Comparison of ENCODE assay signal across 28 cellular contexts in the genomic region with DNA sequence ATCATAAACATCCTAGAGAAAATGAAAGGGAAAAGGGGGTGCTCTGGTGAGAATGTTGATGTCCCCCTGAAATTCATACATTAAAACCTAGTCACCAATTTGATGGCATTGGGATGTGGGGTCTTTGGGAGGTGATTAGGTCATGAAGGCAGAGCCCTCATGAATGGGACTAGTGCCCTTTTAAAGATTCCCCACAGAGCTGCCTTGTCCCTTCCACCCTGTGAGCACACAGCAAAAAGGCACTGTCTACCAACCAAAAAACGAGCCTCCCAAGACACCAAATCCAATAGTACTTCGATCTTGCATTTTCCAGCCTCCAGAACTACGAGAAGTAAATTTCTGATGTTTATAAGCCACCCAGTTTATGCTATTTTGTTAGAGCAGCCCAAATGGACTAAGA. TPM values are rescaled to one million over a fixed set of nuclear protein-coding genes. Genes with fewer than 3 reads are reported as not detected.
DNase-seq lines count a peak whose midpoint lies in the region; ATAC-seq, FAIRE-seq and TF ChIP-seq lines count a peak whose summit lies in the region.
"Had no signal": no experiment of that assay in that cellular context is flagged by ENCODE, and none has a peak within 500 bp of the region (broad histone marks: within the 10 kb centered on the region; RNA-seq: fewer than 3 reads in every experiment).

No MANE protein-coding gene starts in this region.

- no peak for FAIRE-seq in GM12878 (lab: Jason Lieb, UNC)

- H3K4me3 Mint-ChIP-seq in IgD-negative memory B cell (peak overlapping the region in 2 of 4 donors; percentile 85 to 91), nephron (no peak overlapping the region)
- H3K4me3 Mint-ChIP-seq: activated CD4-positive, alpha-beta memory T cell treated with anti-CD3 and anti-CD28 coated beads for 36 hours; activated T-cell treated with anti-CD3 and anti-CD28 coated beads, Interleukin-2, amount 50 U/mL, for 72 hours; CD4-positive, CD25-positive, alpha-beta regulatory T cell; HFFc6; neural crest cell; T-helper 1 cell treated with Interleukin-12 subunit alpha and Interleukin-12 subunit beta and Interleukin-4 antibody, amounts not matched to agents 30 μg/mL and 1 μg/mL, for 36 hours had no signal

- TF ChIP-seq POLR2A in GM12878 (IDR thresholded peaks at IDR 0.05; ENCODE audit: low read depth, low read length) = no peak

- H3K27me3 ChIP-seq in GM12878 (replicated peaks in 1 of 2; ENCODE audit: control insufficient read depth in 2 of 2, insufficient read depth in 2 of 2, low read length in 1 of 2) (no peaks in the 10 kb centered on the region), A673 (replicated peaks; ENCODE audit: insufficient read depth, low read depth, low read length, poor library complexity) (no peaks in the 10 kb centered on the region), BE2C (no peaks in the 10 kb centered on the region)
- H3K27me3 ChIP-seq: gastroesophageal sphincter, hepatocyte, spleen, tibial nerve had no signal

- ATAC-seq in GM12878 = peak; percentile 15; the same call in 1 of the 3 replicates
- ATAC-seq: activated T-cell treated with anti-CD3 and anti-CD28 coated beads, Interleukin-2, amount 50 U/mL, for 72 hours; gastroesophageal sphincter; SK-N-SH treated with all-trans-retinoic acid at 6 μM for 48 hours had no signal

- H3K9ac ChIP-seq in GM12878 (ENCODE audit: control insufficient read depth, insufficient read depth, low read length) = no peak overlapping the region; the same call in 1 of the 2 replicates

- DNase-seq in GM12878 (ENCODE audit: low read depth, low spot score) (no peak), A673 (ENCODE audit: low spot score) (no peak), globus pallidus (ENCODE audit: low spot score) (no peak), BE2C (no peak)
- no peak for DNase-seq in stimulated activated naive CD4-positive, alpha-beta T cell treated with Interleukin-2 at 50 U/mL for 16 hours (lab: John Stamatoyannopoulos, UW)
- DNase-seq: activated CD4-positive, alpha-beta memory T cell treated with anti-CD3 and anti-CD28 coated beads for 36 hours; activated CD4-positive, CD25-positive, alpha-beta regulatory T cell treated with anti-CD3 and anti-CD28 coated beads, Interleukin-2, amount 50 U/mL, for 72 hours; activated T-cell treated with anti-CD3 and anti-CD28 coated beads, Interleukin-2, amount 50 U/mL, for 72 hours; Calu3; CD4-positive, CD25-positive, alpha-beta regulatory T cell; DMS79 treated with DMSO at 0.1 percent for 48 hours; GF-D8; HFFc6; NCI-H1417 treated with DMSO at 0.1 percent for 48 hours; NCI-H2029 treated with DMSO at 0.1 percent for 48 hours; NCI-H524 treated with DMSO at 0.1 percent for 48 hours; right cardiac atrium; spleen; stimulated activated CD4-positive, alpha-beta T cell treated with anti-CD3 and anti-CD28 coated beads, Interleukin-2, amount 100 ng/mL, for 24 hours had no signal

- H3K36me3 Mint-ChIP-seq in IgD-negative memory B cell (peaks cover 8% of the 10 kb centered on the region), nephron (ENCODE audit: low read depth) (no peaks in the 10 kb centered on the region)

- peaks cover 38% of the 10 kb centered on the region for H3K4me1 ChIP-seq in GM12878 (ENCODE audit: control insufficient read depth, insufficient read depth, low read length)
- peaks cover 25% of the 10 kb centered on the region for H3K4me1 ChIP-seq in A673 (ENCODE audit: insufficient read depth, low read length, poor library complexity, severe bottlenecking)
- H3K4me1 ChIP-seq in BE2C = peaks cover 23% of the 10 kb centered on the region
- H3K4me1 ChIP-seq: gastroesophageal sphincter, tibial nerve had no signal

- WGBS in GM12878 (ENCODE audit: insufficient coverage, insufficient replicate concordance, low lambda C conversion rate, missing lambda C conversion rate) = 35% methylated on average over 3 of the region's 3 CpGs

- H3K27me3 Mint-ChIP-seq in IgD-negative memory B cell (no peaks in the 10 kb centered on the region), nephron (ENCODE audit: low read depth) (no peaks in the 10 kb centered on the region)
- H3K27me3 Mint-ChIP-seq: activated CD4-positive, alpha-beta memory T cell treated with anti-CD3 and anti-CD28 coated beads for 36 hours; CD4-positive, CD25-positive, alpha-beta regulatory T cell had no signal

- BruUV-seq in GM12878 (replicated peaks; lab: Mats Ljungman, UMichigan) (no TSS peak), A673 (replicated peaks; lab: Mats Ljungman, UMichigan) (no TSS peak)

- SMC1A ChIA-PET in GM12878 (lab: Charles Lee; ENCODE audit: uncharacterized antibody, unreplicated experiment) = interaction anchor here (0.8 to 5.6 kb wide), 8 partner anchors 11 to 40 kb away, joined by 3 to 27 read pairs (median 5); no protein-coding TSS in a partner anchor

- TF ChIP-seq CTCF in GM12878 (IDR thresholded peaks at IDR 0.05 in 2 of 3, conservative IDR thresholded peaks at IDR 0.05 in 1 of 3; ENCODE audit: control insufficient read depth in 2 of 3, extremely low read depth in 1 of 3, insufficient read depth in 1 of 3, low read depth in 3 of 3, low read length in 3 of 3) = no peak
- TF ChIP-seq CTCF in nephron (IDR thresholded peaks at IDR 0.05; ENCODE audit: unreplicated experiment in 3 of 3) = no peak
- no peak for TF ChIP-seq CTCF in A673 (conservative IDR thresholded peaks at IDR 0.05; ENCODE audit: low read depth, low read length)
- no peak for TF ChIP-seq CTCF in BE2C (IDR thresholded peaks at IDR 0.05; ENCODE audit: low read depth, low read length)

- intact Hi-C loops in GM12878 (cut with micrococcal nuclease; ENCODE audit: unreplicated experiment) = no loop called here
- intact Hi-C loops in A673 (cut with micrococcal nuclease; ENCODE audit: unreplicated experiment) = no loop called here

- H3K9me3 Mint-ChIP-seq in IgD-negative memory B cell = peaks cover 0 to 3% (median 2%) of the 10 kb centered on the region in 3 donors
- no peaks in the 10 kb centered on the region for H3K9me3 Mint-ChIP-seq in nephron
- H3K9me3 Mint-ChIP-seq: HFFc6, neural crest cell had no signal

- POLR2A ChIA-PET in GM12878 (lab: Charles Lee) = interaction anchor here (0.8 to 1.1 kb wide), 3 partner anchors 9 to 21 kb away, joined by 3 to 4 read pairs (median 3); no protein-coding TSS in a partner anchor
- POLR2A ChIA-PET in A673 (lab: Charles Lee; ENCODE audit: low non-redundant PET) = no interaction called here

- TF ChIP-seq RAD21 in GM12878 (IDR thresholded peaks at IDR 0.05; ENCODE audit: insufficient read depth, low read depth, low read length) = no peak

- no peak overlapping the region; the same call in 1 of the 2 replicates for H3K4me3 ChIP-seq in GM12878
- no peak overlapping the region for H3K4me3 ChIP-seq in A673 (ENCODE audit: low read depth, low read length, poor library complexity, severe bottlenecking)
- H3K4me3 ChIP-seq in BE2C (ENCODE audit: low read depth, low read length) = no peak overlapping the region
- H3K4me3 ChIP-seq: gastroesophageal sphincter, hepatocyte, lung, spleen, tibial nerve had no signal

- in situ Hi-C loops in GM12878 (cut with MboI) = no loop called here

- H3K4me2 ChIP-seq in GM12878 (ENCODE audit: control insufficient read depth, insufficient read depth) = peak overlapping the region; percentile 76; the same call in 1 of the 2 replicates
- H3K4me2 ChIP-seq: hepatocyte had no signal

- peaks cover 68% of the 10 kb centered on the region for H3K79me2 ChIP-seq in GM12878 (ENCODE audit: control insufficient read depth, insufficient read depth, low read length)

- H3K27ac ChIP-seq in GM12878 (ENCODE audit: control insufficient read depth, insufficient read depth) (peak overlapping the region; percentile 16; the same call in 1 of the 2 replicates), A673 (ENCODE audit: low read depth, low read length, poor library complexity, severe bottlenecking) (no peak overlapping the region)
- H3K27ac ChIP-seq: gastroesophageal sphincter, hepatocyte, spleen, tibial nerve had no signal

- TF ChIP-seq EP300 in GM12878 (IDR thresholded peaks at IDR 0.05; ENCODE audit: borderline replicate concordance in 1 of 2, control insufficient read depth in 1 of 2, low read depth in 2 of 2, low read length in 2 of 2) = no peak

- H3K27ac Mint-ChIP-seq in IgD-negative memory B cell (peak overlapping the region in 2 of 3 donors; percentile 14 to 27), nephron (peak overlapping the region; percentile 33 to 82 (median 46))
- H3K27ac Mint-ChIP-seq: activated CD4-positive, alpha-beta memory T cell treated with anti-CD3 and anti-CD28 coated beads for 36 hours; activated T-cell treated with anti-CD3 and anti-CD28 coated beads, Interleukin-2, amount 50 U/mL, for 72 hours; HFFc6; T-helper 1 cell treated with Interleukin-12 subunit alpha and Interleukin-12 subunit beta and Interleukin-4 antibody, amounts not matched to agents 30 μg/mL and 1 μg/mL, for 36 hours had no signal

- RAD21 ChIA-PET in GM12878 (lab: Charles Lee; ENCODE audit: unreplicated experiment) = interaction anchor here (1.0 to 1.9 kb wide), 2 partner anchors 32 to 36 kb away, joined by 3 to 5 read pairs; no protein-coding TSS in a partner anchor

- no peak overlapping the region for H2AFZ ChIP-seq in GM12878 (ENCODE audit: control insufficient read depth, low read depth, low read length)
- H2AFZ ChIP-seq: hepatocyte had no signal

- H3K4me1 Mint-ChIP-seq in IgD-negative memory B cell = peaks cover 44 to 73% (median 50%) of the 10 kb centered on the region in 3 donors
- H3K4me1 Mint-ChIP-seq in nephron = peaks cover 6% of the 10 kb centered on the region

- CTCF ChIA-PET in GM12878 (lab: Yijun Ruan, JAX) = interaction anchor here (1.0 to 2.0 kb wide), 4 partner anchors 15 to 166 kb away, joined by 3 to 7 read pairs (median 5); no protein-coding TSS in a partner anchor
- CTCF ChIA-PET in A673 (lab: Charles Lee) = no interaction called here

- no peaks in the 10 kb centered on the region for H4K20me1 ChIP-seq in GM12878 (ENCODE audit: control insufficient read depth, insufficient read depth)

- H3K9me3 ChIP-seq in GM12878 (replicated peaks; ENCODE audit: control insufficient read depth, insufficient read depth, low read length) (no peaks in the 10 kb centered on the region; the same call in 1 of the 3 replicates), A673 (ENCODE audit: low read depth, low read length, poor library complexity, severe bottlenecking) (no peaks in the 10 kb centered on the region), BE2C (no peaks in the 10 kb centered on the region)
- H3K9me3 ChIP-seq: gastroesophageal sphincter, spleen, tibial nerve had no signal

- H3K36me3 ChIP-seq in GM12878 (ENCODE audit: control insufficient read depth in 2 of 2, insufficient read depth in 2 of 2, low read length in 1 of 2) (no peaks in the 10 kb centered on the region; a peak in 2 of 4 replicates), A673 (ENCODE audit: insufficient read depth, low read length, poor library complexity, severe bottlenecking) (no peaks in the 10 kb centered on the region), BE2C (peaks cover 4% of the 10 kb centered on the region; the same call in 1 of the 2 replicates)
- H3K36me3 ChIP-seq: gastroesophageal sphincter, tibial nerve had no signal

RNA-seq across cellular contexts. Expression of a gene that starts 47.6 kb away (rescaled TPM):
- 13.0 TPM for polyA plus RNA-seq in IgD-negative memory B cell
- 60.2 and 64.2 TPM in 2 replicates for total RNA-seq in GM12878 (2013; cell fraction: nucleolus; rRNA removed)
- total RNA-seq in GM12878 (2014; rRNA removed) = 26.3 and 29.3 TPM in 2 replicates
- 27.8 and 28.2 TPM in 2 replicates for total RNA-seq in GM12878 (2014; rRNA removed; fragmentation: Illumina TruSeq; extraction: Trizol)
- 34.0 and 46.6 TPM in 2 replicates for total RNA-seq in GM12878 (2021)
- 8.9 TPM for polyA plus RNA-seq in GM12878 (2011; ENCODE audit: low read depth)
- 26.1 and 28.0 TPM in 2 replicates for polyA plus RNA-seq in GM12878 (2011; rRNA removed)
- polyA plus RNA-seq in GM12878 (2011; cell fraction: cytosol; rRNA removed) = 14.5 and 15.8 TPM in 2 replicates
- polyA plus RNA-seq in GM12878 (2011; cell fraction: nucleus; rRNA removed) = 77.3 and 96.7 TPM in 2 replicates
- 11.0 and 12.1 TPM in 2 replicates for polyA plus RNA-seq in GM12878 (2012)
- 23.3 and 26.6 TPM in 2 replicates for polyA plus RNA-seq in GM12878 (2014; fragmentation: Illumina TruSeq; extraction: Trizol)
- polyA plus RNA-seq in GM12878 (2014; fragmentation: Nextera tagmentation; extraction: Ambion mirVana) = 10 to 100 TPM in 1 of 2 experiments, 1 to 10 TPM in 1; 6.1 to 15.2 TPM
- 24.2 and 28.1 TPM in 2 replicates for polyA plus RNA-seq in GM12878 (2014; rRNA removed)
- polyA plus RNA-seq in GM12878 (2016; fragmentation: Nextera tagmentation; extraction: Ambion mirVana) = 10 to 100 TPM; 33.3 to 38.1 TPM
- 39.3 and 41.8 TPM in 2 replicates for polyA minus RNA-seq in GM12878 (2011; rRNA and poly(A)+ RNA removed)
- polyA minus RNA-seq in GM12878 (2011; cell fraction: cytosol; rRNA and poly(A)+ RNA removed) = 7.9 and 12.3 TPM in 2 replicates
- polyA minus RNA-seq in GM12878 (2011; cell fraction: nucleus; rRNA and poly(A)+ RNA removed) = 34.5 and 77.9 TPM in 2 replicates
- total RNA-seq in A673 (2021) = 17.1 and 21.4 TPM in 2 replicates
- 7.6 TPM for polyA plus RNA-seq in BE2C (2012; ENCODE audit: insufficient read depth, insufficient read length, low read depth)
